ENCODE assay signal across 11 cellular contexts in genomic region chr17:78817123-78817522, GRCh38. TPM values are rescaled to one million over a fixed set of nuclear protein-coding genes. Genes with fewer than 3 reads are reported as not detected.
DNase-seq lines count a peak whose midpoint lies in the region; ATAC-seq lines count a peak whose summit lies in the region.
"Had no signal": no experiment of that assay in that cellular context is flagged by ENCODE, and none has a peak within 500 bp of the region (broad histone marks: within the 10 kb centered on the region; RNA-seq: fewer than 3 reads in every experiment).

No MANE protein-coding gene starts in this region.

- intact Hi-C loops in posterior vena cava (cut with DNase I) = no loop called here

- H3K27me3 Mint-ChIP-seq in activated naive CD8-positive, alpha-beta T cell treated with anti-CD3 and anti-CD28 coated beads, Interleukin-2, amount 50 U/mL, for 24 hours = no peaks in the 10 kb centered on the region

- in situ Hi-C loops in G401 (cut with HindIII; ENCODE audit: low sequenced_read_pairs) = no loop called here

- no peaks in the 10 kb centered on the region for H3K9me3 Mint-ChIP-seq in activated naive CD8-positive, alpha-beta T cell treated with anti-CD3 and anti-CD28 coated beads, Interleukin-2, amount 50 U/mL, for 24 hours

- DNase-seq in HK-2 (ENCODE audit: unreplicated experiment) = peak; percentile 23
- peak; percentile 61 to 72 for DNase-seq in activated CD4-positive, alpha-beta T cell treated with anti-CD3 and anti-CD28 coated beads, Interleukin-2, amount 50 U/mL, for 48 hours
- no peak for DNase-seq in activated naive CD8-positive, alpha-beta T cell treated with anti-CD3 and anti-CD28 coated beads, Interleukin-2, amount 50 U/mL, for 24 hours
- DNase-seq in stimulated activated CD4-positive, alpha-beta T cell treated with anti-CD3 and anti-CD28 coated beads, Interleukin-2, amount 100 ng/mL, for 24 hours = peak; percentile 47 to 67
- DNase-seq in LoVo (ENCODE audit: low spot score) = no peak
- no peak for DNase-seq in NCI-H510A (lab: John Stamatoyannopoulos, UW)
- DNase-seq in posterior vena cava (ENCODE audit: low spot score) = no peak
- no peak for DNase-seq in G401 (ENCODE audit: low spot score)
- DNase-seq: amniotic stem cell, kidney had no signal

- peak overlapping the region; percentile 21 for H3K27ac Mint-ChIP-seq in activated naive CD8-positive, alpha-beta T cell treated with anti-CD3 and anti-CD28 coated beads, Interleukin-2, amount 50 U/mL, for 24 hours

- H3K4me3 Mint-ChIP-seq in activated naive CD8-positive, alpha-beta T cell treated with anti-CD3 and anti-CD28 coated beads, Interleukin-2, amount 50 U/mL, for 24 hours = no peak overlapping the region

- peak; percentile 86 for ATAC-seq in activated naive CD8-positive, alpha-beta T cell treated with anti-CD3 and anti-CD28 coated beads, Interleukin-2, amount 50 U/mL, for 24 hours
- ATAC-seq: Panc1 had no signal

- H3K36me3 Mint-ChIP-seq in activated naive CD8-positive, alpha-beta T cell treated with anti-CD3 and anti-CD28 coated beads, Interleukin-2, amount 50 U/mL, for 24 hours (ENCODE audit: low read depth) = peaks cover 73% of the 10 kb centered on the region

- H3K4me1 Mint-ChIP-seq in activated naive CD8-positive, alpha-beta T cell treated with anti-CD3 and anti-CD28 coated beads, Interleukin-2, amount 50 U/mL, for 24 hours = peaks cover 49% of the 10 kb centered on the region

RNA-seq across cellular contexts. Expression of gene USP36, which starts 23.5 kb away (rescaled TPM):
- total RNA-seq in posterior vena cava = 10 to 100 TPM; 47.1 to 52.1 TPM
- total RNA-seq in G401 (2014; rRNA removed; shearing (Covaris generic)) = 10.1 and 10.4 TPM in 2 replicates

RNA-seq across cellular contexts. Expression of gene CYTH1, which starts 35.0 kb away (rescaled TPM):
- 10 to 100 TPM; 27.0 to 42.9 TPM for total RNA-seq in posterior vena cava
- 21.7 and 28.1 TPM in 2 replicates for total RNA-seq in G401 (2014; rRNA removed; shearing (Covaris generic))

Comparison
In these comparisons a context has a peak if more than half of its experiments do, and no peak if none do; other contexts are left out.
1. DNase-seq: peak in HK-2 (single experiment), activated CD4-positive, alpha-beta T cell treated with anti-CD3 and anti-CD28 coated beads, Interleukin-2, amount 50 U/mL, for 48 hours (2 of 2) and stimulated activated CD4-positive, alpha-beta T cell treated with anti-CD3 and anti-CD28 coated beads, Interleukin-2, amount 100 ng/mL, for 24 hours (2 of 2); none in activated naive CD8-positive, alpha-beta T cell treated with anti-CD3 and anti-CD28 coated beads, Interleukin-2, amount 50 U/mL, for 24 hours (single experiment), LoVo (single experiment), NCI-H510A (single experiment), posterior vena cava (single experiment) and G401 (single experiment).